ENCODE assay signal across 26 cellular contexts in the genomic region with DNA sequence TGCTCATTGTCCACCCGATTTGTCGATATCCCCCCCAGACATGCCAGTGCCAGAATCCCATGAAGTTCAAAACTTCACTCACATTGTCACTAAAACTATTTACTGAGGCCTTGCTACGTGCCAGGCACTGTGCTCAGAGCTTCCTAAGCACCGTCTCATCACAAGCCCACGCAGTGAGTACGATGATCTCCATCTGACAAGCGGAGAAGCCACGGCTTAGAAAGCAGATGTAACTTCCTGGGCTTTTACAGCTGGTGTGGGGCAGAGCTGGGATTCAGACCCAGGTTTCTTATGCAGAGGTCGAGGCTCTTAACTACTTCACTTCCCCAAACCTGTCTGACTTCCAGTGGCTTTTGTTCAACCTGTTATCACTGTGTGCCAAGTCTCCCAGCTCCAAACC.
"Had no signal": no experiment of that assay in that cellular context is flagged by ENCODE, and none has a peak within 500 bp of the region (broad histone marks: within the 10 kb centered on the region; RNA-seq: fewer than 3 reads in every experiment).

No MANE protein-coding gene starts in this region.

- H3K27ac Mint-ChIP-seq: activated B cell treated with CpG ODN at 0.5 μM for 24 hours; activated CD4-positive, alpha-beta T cell treated with anti-CD3 and anti-CD28 coated beads for 36 hours; activated T-cell treated with anti-CD3 and anti-CD28 coated beads, Interleukin-2, amount 50 U/mL, for 24 hours; activated T-helper 17 cell treated with anti-CD3 and anti-CD28 coated beads, Interleukin-2, amount 50 U/mL, for 72 hours; dendritic cell treated with granulocyte-macrophage colony-stimulating factor and Interleukin-4, amounts not matched to agents 40 ng/mL and 50 ng/mL, for 4 days; progenitor cell of endocrine pancreas had no signal

- H3K9me3 Mint-ChIP-seq: activated B cell treated with CpG ODN at 0.5 μM for 24 hours; activated naive CD4-positive, alpha-beta T cell treated with anti-CD3 and anti-CD28 coated beads, Interleukin-2, amount 50 U/mL, for 72 hours; activated T-cell treated with anti-CD3 and anti-CD28 coated beads, Interleukin-2, amount 50 U/mL, for 24 hours; activated T-helper 17 cell treated with anti-CD3 and anti-CD28 coated beads, Interleukin-2, amount 50 U/mL, for 72 hours; dendritic cell treated with granulocyte-macrophage colony-stimulating factor and Interleukin-4, amounts not matched to agents 40 ng/mL and 50 ng/mL, for 4 days; immature natural killer cell; naive thymus-derived CD8-positive, alpha-beta T cell had no signal

- H3K9me3 ChIP-seq: sigmoid colon, upper lobe of left lung had no signal

- H3K36me3 Mint-ChIP-seq: activated naive CD4-positive, alpha-beta T cell treated with anti-CD3 and anti-CD28 coated beads, Interleukin-2, amount 50 U/mL, for 72 hours; immature natural killer cell; naive thymus-derived CD8-positive, alpha-beta T cell had no signal

- H3K4me1 Mint-ChIP-seq: activated T-helper 17 cell treated with anti-CD3 and anti-CD28 coated beads, Interleukin-2, amount 50 U/mL, for 72 hours had no signal

- H2AFZ ChIP-seq: hepatocyte had no signal

- H3K4me3 ChIP-seq: hepatocyte, lung, sigmoid colon, smooth muscle cell, upper lobe of left lung had no signal

- H3K4me2 ChIP-seq: hepatocyte, smooth muscle cell had no signal

- H3K4me3 Mint-ChIP-seq: activated B cell treated with CpG ODN at 0.5 μM for 24 hours; activated CD4-positive, alpha-beta T cell treated with anti-CD3 and anti-CD28 coated beads for 36 hours; activated T-cell treated with anti-CD3 and anti-CD28 coated beads, Interleukin-2, amount 50 U/mL, for 24 hours; activated T-helper 17 cell treated with anti-CD3 and anti-CD28 coated beads, Interleukin-2, amount 50 U/mL, for 72 hours; dendritic cell treated with granulocyte-macrophage colony-stimulating factor and Interleukin-4, amounts not matched to agents 40 ng/mL and 50 ng/mL, for 4 days; immature natural killer cell; naive thymus-derived CD8-positive, alpha-beta T cell had no signal

- H3K27me3 Mint-ChIP-seq: activated T-cell treated with anti-CD3 and anti-CD28 coated beads, Interleukin-2, amount 50 U/mL, for 24 hours had no signal

- H3K79me2 ChIP-seq: hepatocyte had no signal

- DNase-seq: activated B cell treated with CpG ODN at 0.5 μM for 24 hours; activated CD4-positive, alpha-beta T cell treated with anti-CD3 and anti-CD28 coated beads for 36 hours; activated CD4-positive, alpha-beta T cell treated with anti-CD3 and anti-CD28 coated beads, Interleukin-2, amount 50 U/mL, for 4 hours; activated CD8-positive, alpha-beta memory T cell treated with anti-CD3 and anti-CD28 coated beads for 24 hours; activated CD8-positive, alpha-beta memory T cell treated with anti-CD3 and anti-CD28 coated beads, Interleukin-2, amount 50 U/mL, for 4 hours; activated T-cell treated with anti-CD3 and anti-CD28 coated beads, Interleukin-2, amount 50 U/mL, for 24 hours; brain microvascular endothelial cell; effector CD8-positive, alpha-beta T cell; erythroblast; foreskin keratinocyte; immature natural killer cell; naive thymus-derived CD8-positive, alpha-beta T cell; retina; sigmoid colon; stimulated activated CD4-positive, alpha-beta T cell treated with anti-CD3 and anti-CD28 coated beads, Interleukin-15, amount 100 ng/mL, for 24 hours; stimulated activated naive CD4-positive, alpha-beta T cell; upper lobe of left lung had no signal

- H3K36me3 ChIP-seq: brain microvascular endothelial cell, sigmoid colon, upper lobe of left lung had no signal

- FAIRE-seq: TTC549 had no signal

- ATAC-seq: activated CD4-positive, alpha-beta T cell treated with anti-CD3 and anti-CD28 coated beads for 36 hours; activated naive CD4-positive, alpha-beta T cell treated with anti-CD3 and anti-CD28 coated beads, Interleukin-2, amount 50 U/mL, for 72 hours; activated T-helper 17 cell treated with anti-CD3 and anti-CD28 coated beads, Interleukin-2, amount 50 U/mL, for 72 hours; foreskin keratinocyte; left lobe of liver; naive thymus-derived CD8-positive, alpha-beta T cell had no signal

- H3K27ac ChIP-seq: brain microvascular endothelial cell, foreskin keratinocyte, hepatocyte, sigmoid colon, upper lobe of left lung had no signal

- H3K4me1 ChIP-seq: sigmoid colon, upper lobe of left lung had no signal

- H3K27me3 ChIP-seq: upper lobe of left lung had no signal
